8 cellular contexts compared by ENCODE assay signal in the genomic region with DNA sequence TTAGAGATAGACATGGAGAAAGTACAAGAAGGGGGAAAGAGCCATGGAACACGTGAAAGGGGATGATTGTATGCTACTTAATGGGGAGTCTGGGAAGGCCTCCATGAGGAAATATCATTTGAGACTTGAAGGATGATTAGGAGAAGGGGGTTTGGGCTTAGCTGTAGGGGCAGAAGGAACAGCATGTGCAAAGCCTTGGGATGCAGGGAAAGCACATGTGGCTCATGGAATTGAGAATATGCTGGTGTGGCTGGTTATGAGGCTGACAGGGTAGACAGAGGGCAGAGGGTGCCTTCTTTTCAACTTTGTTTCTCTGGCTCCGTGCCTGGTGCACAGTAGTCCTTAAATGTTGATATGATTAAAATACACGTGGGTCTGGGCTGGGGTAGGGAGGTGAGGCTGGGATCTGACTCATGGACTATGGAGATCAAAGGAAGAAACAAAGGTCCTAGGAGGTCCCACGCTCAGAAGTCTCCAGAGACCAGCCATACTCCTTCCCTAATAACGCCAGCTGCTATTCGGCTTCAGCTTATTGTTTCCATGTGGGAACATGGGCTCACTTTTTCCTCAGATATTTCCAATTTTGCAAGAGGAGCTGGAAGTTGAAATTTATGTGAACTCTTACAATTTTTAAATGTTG. TPM values are rescaled to one million over a fixed set of nuclear protein-coding genes. Genes with fewer than 3 reads are reported as not detected.
DNase-seq lines count a peak whose midpoint lies in the region; ATAC-seq and TF ChIP-seq lines count a peak whose summit lies in the region.

No MANE protein-coding gene starts in this region.

- ATAC-seq in activated CD8-positive, alpha-beta T cell treated with anti-CD3 and anti-CD28 coated beads, Interleukin-2, amount 10 ng/mL, durations not matched to agents 7 days and 5 days, result no peak

- no peak for TF ChIP-seq EP300 in stomach (IDR thresholded peaks at IDR 0.05)

- H3K27me3 Mint-ChIP-seq in activated CD4-positive, alpha-beta T cell treated with anti-CD3 and anti-CD28 coated beads, Interleukin-2, amount 10 ng/mL, durations not matched to agents 7 days and 5 days, result no peaks in the 10 kb centered on the region
- no peaks in the 10 kb centered on the region for H3K27me3 Mint-ChIP-seq in activated CD8-positive, alpha-beta T cell treated with anti-CD3 and anti-CD28 coated beads, Interleukin-2, amount 10 ng/mL, durations not matched to agents 7 days and 5 days (ENCODE audit: low read depth)

- no peak for TF ChIP-seq POLR2A in stomach (IDR thresholded peaks at IDR 0.05)

- no peaks in the 10 kb centered on the region for H3K27me3 ChIP-seq in stomach

- CTCF ChIA-PET in activated CD4-positive, alpha-beta T cell treated with anti-CD3 and anti-CD28 coated beads, Interleukin-2, amount 10 ng/mL, durations not matched to agents 7 days and 5 days (lab: Charles Lee), result interaction anchor here (1.0 to 1.3 kb wide), 4 partner anchors 9 to 185 kb away, joined by 3 to 4 read pairs (median 4); no protein-coding TSS in a partner anchor
- CTCF ChIA-PET in activated CD8-positive, alpha-beta T cell treated with anti-CD3 and anti-CD28 coated beads, Interleukin-2, amount 10 ng/mL, durations not matched to agents 7 days and 5 days (lab: Charles Lee), result interaction anchor here (1.0 to 1.4 kb wide), 2 partner anchors 139 to 182 kb away, joined by 3 to 4 read pairs; no protein-coding TSS in a partner anchor

- H3K36me3 Mint-ChIP-seq in activated CD4-positive, alpha-beta T cell treated with anti-CD3 and anti-CD28 coated beads, Interleukin-2, amount 10 ng/mL, durations not matched to agents 7 days and 5 days (ENCODE audit: low read depth), result peaks cover 12% of the 10 kb centered on the region
- H3K36me3 Mint-ChIP-seq in activated CD8-positive, alpha-beta T cell treated with anti-CD3 and anti-CD28 coated beads, Interleukin-2, amount 10 ng/mL, durations not matched to agents 7 days and 5 days (ENCODE audit: low read depth), result peaks cover 13% of the 10 kb centered on the region

- no peak for TF ChIP-seq CTCF in stomach (IDR thresholded peaks at IDR 0.05)

- peaks cover 35% of the 10 kb centered on the region for H3K4me1 Mint-ChIP-seq in activated CD4-positive, alpha-beta T cell treated with anti-CD3 and anti-CD28 coated beads, Interleukin-2, amount 10 ng/mL, durations not matched to agents 7 days and 5 days
- peaks cover 24% of the 10 kb centered on the region for H3K4me1 Mint-ChIP-seq in activated CD8-positive, alpha-beta T cell treated with anti-CD3 and anti-CD28 coated beads, Interleukin-2, amount 10 ng/mL, durations not matched to agents 7 days and 5 days (ENCODE audit: low read depth)

- peaks cover 14 to 31% (median 22%) of the 10 kb centered on the region in 4 donors for H3K4me1 ChIP-seq in stomach

- POLR2A ChIA-PET in activated CD4-positive, alpha-beta T cell treated with anti-CD3 and anti-CD28 coated beads, Interleukin-2, amount 10 ng/mL, durations not matched to agents 7 days and 5 days (lab: Charles Lee), result no interaction called here
- POLR2A ChIA-PET in activated CD8-positive, alpha-beta T cell treated with anti-CD3 and anti-CD28 coated beads, Interleukin-2, amount 10 ng/mL, durations not matched to agents 7 days and 5 days (lab: Charles Lee), result interaction anchor here (4.0 kb wide), 1 partner anchor 147 kb away, joined by 29 read pairs; the partner anchor contains the start of gene NDUFB4

- H3K9me3 ChIP-seq in stomach, result no peaks in the 10 kb centered on the region

- 46 to 58% (median 55%) methylated on average over 6 of the region's 6 CpGs for WGBS in stomach, 5 donors

- no peaks in the 10 kb centered on the region for H3K36me3 ChIP-seq in stomach

- no peak for DNase-seq in activated CD4-positive, alpha-beta T cell treated with anti-CD3 and anti-CD28 coated beads, Interleukin-2, amount 10 ng/mL, durations not matched to agents 7 days and 5 days
- no peak for DNase-seq in activated CD4-positive, alpha-beta T cell treated with anti-CD3 and anti-CD28 coated beads for 4 hours
- no peak for DNase-seq in activated CD8-positive, alpha-beta T cell treated with anti-CD3 and anti-CD28 coated beads, Interleukin-2, amount 10 ng/mL, durations not matched to agents 7 days and 5 days
- DNase-seq in stomach (no peak), DMS153 treated with DMSO at 0.1 percent for 48 hours (lab: John Stamatoyannopoulos, UW; ENCODE audit: unreplicated experiment) (no peak), NCI-H2171 treated with DMSO at 0.1 percent for 48 hours (lab: John Stamatoyannopoulos, UW) (no peak), NOMO-1 (lab: John Stamatoyannopoulos, UW; ENCODE audit: unreplicated experiment in 2 of 2) (no peak)

- H3K27ac ChIP-seq in stomach, result peak overlapping the region in 4 of 5 donors; percentile 93 to 98 (median 96)

- intact Hi-C loops in stomach (cut with DNase I; ENCODE audit: low total_unique reads), result no loop called here

- peaks cover 4% of the 10 kb centered on the region for H3K9me3 Mint-ChIP-seq in activated CD4-positive, alpha-beta T cell treated with anti-CD3 and anti-CD28 coated beads, Interleukin-2, amount 10 ng/mL, durations not matched to agents 7 days and 5 days
- H3K9me3 Mint-ChIP-seq in activated CD8-positive, alpha-beta T cell treated with anti-CD3 and anti-CD28 coated beads, Interleukin-2, amount 10 ng/mL, durations not matched to agents 7 days and 5 days (ENCODE audit: insufficient read depth), result no peaks in the 10 kb centered on the region

- peak overlapping the region; percentile 84 for H3K4me3 ChIP-seq in iPS-11a (ENCODE audit: low read depth, low read length)
- H3K4me3 ChIP-seq in stomach, result peak overlapping the region; percentile 75 to 93 (median 84)

- peak overlapping the region; percentile 95 for H3K27ac Mint-ChIP-seq in activated CD4-positive, alpha-beta T cell treated with anti-CD3 and anti-CD28 coated beads, Interleukin-2, amount 10 ng/mL, durations not matched to agents 7 days and 5 days
- H3K27ac Mint-ChIP-seq in activated CD8-positive, alpha-beta T cell treated with anti-CD3 and anti-CD28 coated beads, Interleukin-2, amount 10 ng/mL, durations not matched to agents 7 days and 5 days, result peak overlapping the region; percentile 98

- H3K4me3 Mint-ChIP-seq in activated CD4-positive, alpha-beta T cell treated with anti-CD3 and anti-CD28 coated beads, Interleukin-2, amount 10 ng/mL, durations not matched to agents 7 days and 5 days, result peak overlapping the region; percentile 93
- peak overlapping the region; percentile 95 for H3K4me3 Mint-ChIP-seq in activated CD8-positive, alpha-beta T cell treated with anti-CD3 and anti-CD28 coated beads, Interleukin-2, amount 10 ng/mL, durations not matched to agents 7 days and 5 days

RNA-seq across cellular contexts. Expression of gene GTF2E1, which starts 1.1 kb away (rescaled TPM):
- 10 to 100 TPM; 30.2 to 33.2 TPM for total RNA-seq in activated CD4-positive, alpha-beta T cell treated with anti-CD3 and anti-CD28 coated beads, Interleukin-2, amount 10 ng/mL, durations not matched to agents 7 days and 5 days
- total RNA-seq in activated CD8-positive, alpha-beta T cell treated with anti-CD3 and anti-CD28 coated beads, Interleukin-2, amount 10 ng/mL, durations not matched to agents 7 days and 5 days, result 10 to 100 TPM; 32.3 to 32.4 TPM
- 10 to 100 TPM in 4 of 5 donors, 1 to 10 TPM in 1; 4.5 to 66.0 (median 12.3) TPM for total RNA-seq in stomach
- polyA plus RNA-seq in stomach, result 1 to 10 TPM; 4.0 to 8.3 (median 5.5) TPM

RNA-seq across cellular contexts. Expression of gene RABL3, which starts 1.4 kb away (rescaled TPM):
- total RNA-seq in activated CD4-positive, alpha-beta T cell treated with anti-CD3 and anti-CD28 coated beads, Interleukin-2, amount 10 ng/mL, durations not matched to agents 7 days and 5 days, result 10 to 100 TPM; 25.4 to 30.0 TPM
- total RNA-seq in activated CD8-positive, alpha-beta T cell treated with anti-CD3 and anti-CD28 coated beads, Interleukin-2, amount 10 ng/mL, durations not matched to agents 7 days and 5 days, result 10 to 100 TPM; 24.4 to 25.5 TPM
- 10 to 100 TPM in 2 of 5 donors, 1 to 10 TPM in 3; 2.0 to 27.7 (median 9.3) TPM for total RNA-seq in stomach
- polyA plus RNA-seq in stomach, result 10 to 100 TPM in 1 of 3 donors, 1 to 10 TPM in 2; 5.0 to 15.9 (median 9.5) TPM
